In the genomic region with DNA sequence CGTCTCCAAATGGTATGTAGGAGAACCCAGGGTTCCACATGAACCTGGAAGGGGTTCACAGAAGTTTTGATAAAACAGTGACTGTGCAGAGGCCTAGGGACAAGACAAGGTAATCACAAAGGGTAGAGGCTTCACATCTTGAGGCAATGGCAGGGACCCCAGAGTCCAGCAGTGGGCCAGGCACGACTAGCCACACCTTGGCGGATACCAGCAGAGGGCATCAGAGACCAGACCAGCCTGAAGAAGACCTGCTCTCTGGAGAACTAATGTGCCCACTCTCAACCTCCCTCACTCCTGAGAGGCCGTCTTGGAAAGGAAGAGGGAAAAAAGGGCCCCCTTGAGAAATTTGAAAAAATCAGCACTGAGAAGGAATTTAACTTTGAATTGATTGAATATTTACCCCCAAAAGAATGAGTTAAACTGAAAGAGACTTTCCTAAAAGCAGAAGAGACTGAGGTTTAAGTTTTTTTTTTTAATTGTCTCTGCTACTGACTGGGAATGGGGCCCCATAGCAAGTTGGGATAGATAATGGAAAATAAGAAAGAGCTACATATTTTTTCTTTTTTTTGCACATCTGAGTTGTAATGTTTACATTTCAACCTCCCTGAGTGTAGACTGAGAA, we compare ENCODE assay signal across 8 cellular contexts.
A peak's percentile ranks its signal among the peaks of the same experiment; 100 is the strongest.
DNase-seq lines count a peak whose midpoint lies in the region; ATAC-seq, FAIRE-seq and TF ChIP-seq lines count a peak whose summit lies in the region.

No MANE protein-coding gene starts in this region.

- no peak for FAIRE-seq in frontal cortex (lab: Jason Lieb, UNC)

- H3K36me3 Mint-ChIP-seq in memory B cell, result no peaks in the 10 kb centered on the region

- H3K27ac Mint-ChIP-seq in memory B cell, result no peak overlapping the region

- peak; percentile 38 for TF ChIP-seq CTCF in GM13976 (IDR thresholded peaks at IDR 0.05; ENCODE audit: borderline replicate concordance, control extremely low read depth, extremely low read depth, insufficient read depth, missing control alignments)

- no peaks in the 10 kb centered on the region for H3K9me3 Mint-ChIP-seq in memory B cell

- no peak overlapping the region for H3K4me3 Mint-ChIP-seq in memory B cell

- peaks cover 12% of the 10 kb centered on the region for H3K27me3 Mint-ChIP-seq in memory B cell

- no peaks in the 10 kb centered on the region for H3K4me1 Mint-ChIP-seq in memory B cell

- in situ Hi-C loops in GM13976 (cut with MboI; ENCODE audit: low sequenced_read_pairs, unreplicated experiment), result no loop called here

- DNase-seq in AML-193 (lab: John Stamatoyannopoulos, UW) (peak; percentile 8 to 9), GM13976 (ENCODE audit: low spot score) (peak; percentile 34), NCI-H345 treated with DMSO at 0.1 percent for 48 hours (lab: John Stamatoyannopoulos, UW; ENCODE audit: unreplicated experiment) (peak; percentile 5), cerebellar cortex (ENCODE audit: low spot score) (peak; percentile 47), memory B cell (ENCODE audit: low spot score in 2 of 2) (no peak), GM03348 (ENCODE audit: low spot score) (no peak), frontal cortex (ENCODE audit: low spot score in 2 of 2) (no peak), DMS153 treated with DMSO at 0.1 percent for 48 hours (lab: John Stamatoyannopoulos, UW; ENCODE audit: unreplicated experiment) (no peak)

- ATAC-seq in memory B cell (ENCODE audit: low read depth), result peak; percentile 27

Comparison
In these comparisons a context has a peak if more than half of its experiments do, and no peak if none do; other contexts are left out.
1. DNase-seq: peak in AML-193 (2 of 2), GM13976 (single experiment), NCI-H345 treated with DMSO at 0.1 percent for 48 hours (single experiment) and cerebellar cortex (single experiment); none in memory B cell (0 of 2), GM03348 (single experiment), frontal cortex (0 of 2) and DMS153 treated with DMSO at 0.1 percent for 48 hours (single experiment).